In genomic region chr17:53721101-53721500, GRCh38 we compare ENCODE assay signal across 24 cellular contexts.
"Had no signal": no experiment of that assay in that cellular context is flagged by ENCODE, and none has a peak within 500 bp of the region (broad histone marks: within the 10 kb centered on the region; RNA-seq: fewer than 3 reads in every experiment).

No MANE protein-coding gene starts in this region.

- H3K27ac ChIP-seq: foreskin keratinocyte, neutrophil, ovary, psoas muscle, upper lobe of left lung had no signal

- H3K4me1 ChIP-seq: psoas muscle, upper lobe of left lung had no signal

- H3K4me3 ChIP-seq: body of pancreas, ovary, psoas muscle, upper lobe of left lung had no signal

- H3K27me3 ChIP-seq: body of pancreas, foreskin keratinocyte, neutrophil, ovary, upper lobe of left lung had no signal

- H3K36me3 ChIP-seq: neutrophil, ovary, upper lobe of left lung had no signal

- ATAC-seq: activated CD4-positive, alpha-beta T cell treated with anti-CD3 and anti-CD28 coated beads for 36 hours; activated T-cell treated with anti-CD3 and anti-CD28 coated beads, Interleukin-2, amount 50 U/mL, for 4 hours; body of pancreas; foreskin keratinocyte; left ventricle myocardium superior; psoas muscle; right cardiac atrium; stimulated activated naive CD8-positive, alpha-beta T cell treated with anti-CD3 and anti-CD28 coated beads, Interleukin-15, Interleukin-2, amounts not matched to agents 100 U/mL and 50 U/mL, for 24 hours; WTC11 had no signal

- H3K9me3 ChIP-seq: body of pancreas, neutrophil, ovary, psoas muscle had no signal

- DNase-seq: activated CD4-positive, alpha-beta T cell treated with anti-CD3 and anti-CD28 coated beads for 36 hours; activated CD4-positive, alpha-beta T cell treated with anti-CD3 and anti-CD28 coated beads, Interleukin-2, amount 50 U/mL, for 4 hours; activated CD8-positive, alpha-beta memory T cell treated with anti-CD3 and anti-CD28 coated beads, Interleukin-2, amount 50 U/mL, for 48 hours; activated naive CD4-positive, alpha-beta T cell; activated naive CD8-positive, alpha-beta T cell treated with anti-CD3 and anti-CD28 coated beads for 36 hours; activated T-cell treated with anti-CD3 and anti-CD28 coated beads, Interleukin-2, amount 50 U/mL, for 4 hours; amniotic stem cell; body of pancreas; effector CD4-positive, alpha-beta T cell; erythroblast; foreskin keratinocyte; kidney; left ventricle myocardium superior; midbrain; ovary; psoas muscle; right cardiac atrium; stimulated activated CD4-positive, alpha-beta T cell treated with anti-CD3 and anti-CD28 coated beads, Interleukin-12 subunit alpha, Interleukin-12 subunit beta, amount 100 ng/mL, for 4 hours; stimulated activated CD4-positive, alpha-beta T cell treated with anti-CD3 and anti-CD28 coated beads, Interleukin-4, amount 100 ng/mL, for 4 hours; stimulated activated naive CD8-positive, alpha-beta T cell treated with anti-CD3 and anti-CD28 coated beads, Interleukin-15, Interleukin-2, amounts not matched to agents 100 U/mL and 50 U/mL, for 24 hours; T1000; upper lobe of left lung had no signal
